10 cellular contexts compared by ENCODE assay signal in the genomic region with DNA sequence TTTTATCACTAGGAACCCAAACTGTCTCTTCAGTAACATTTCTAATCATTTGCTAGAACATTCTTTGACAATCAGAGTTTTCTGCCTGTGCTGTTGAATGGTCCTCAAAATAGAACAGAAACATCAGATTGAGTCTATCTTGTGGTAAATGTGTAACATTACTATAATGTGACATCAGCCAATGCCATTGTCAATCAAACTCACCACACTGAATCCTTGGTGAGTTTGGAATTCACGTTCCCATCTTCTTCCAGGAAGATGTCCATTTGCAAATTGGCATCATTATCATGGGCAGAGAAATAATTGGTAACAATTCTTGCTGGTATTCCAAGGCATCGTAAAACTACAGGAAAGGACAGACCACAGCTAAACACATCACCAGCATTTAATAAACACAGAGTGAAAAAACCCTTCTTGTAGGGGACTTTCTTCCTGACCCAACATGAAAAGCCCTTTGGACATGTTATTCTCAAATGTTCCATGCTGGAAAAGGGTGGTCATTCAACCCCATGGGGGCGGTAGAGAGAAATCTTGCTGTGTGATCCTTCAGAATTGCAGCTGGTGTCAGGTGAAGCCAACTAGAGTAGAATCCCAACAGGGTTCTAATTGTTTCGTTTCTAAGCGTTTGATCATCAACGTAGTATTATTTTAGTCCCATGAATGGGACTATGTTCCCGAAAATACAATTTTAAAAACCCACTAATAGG.
A peak's percentile ranks its signal among the peaks of the same experiment; 100 is the strongest.
DNase-seq lines count a peak whose midpoint lies in the region; ATAC-seq and TF ChIP-seq lines count a peak whose summit lies in the region.
"Had no signal": no experiment of that assay in that cellular context is flagged by ENCODE, and none has a peak within 500 bp of the region (broad histone marks: within the 10 kb centered on the region; RNA-seq: fewer than 3 reads in every experiment).

No MANE protein-coding gene starts in this region.

- ATAC-seq in left ventricle myocardium superior, result no peak
- no peak for ATAC-seq in aorta (ENCODE audit: low FRiP score)

- H3K4me3 ChIP-seq in left ventricle myocardium inferior, result no peak overlapping the region
- H3K4me3 ChIP-seq in OCI-LY3 (ENCODE audit: low read length), result no peak overlapping the region
- no peak overlapping the region for H3K4me3 ChIP-seq in aorta (ENCODE audit: low read length in 2 of 2)

- H3K9ac ChIP-seq in OCI-LY3 (ENCODE audit: low read length), result no peak overlapping the region

- H3K4me1 ChIP-seq in left ventricle myocardium inferior (no peaks in the 10 kb centered on the region), OCI-LY3 (ENCODE audit: low read length) (no peaks in the 10 kb centered on the region), aorta (ENCODE audit: control insufficient read depth in 1 of 2, insufficient read depth in 2 of 2, low read length in 2 of 2) (no peaks in the 10 kb centered on the region)

- WGBS in aorta, 2 donors, result 43 to 55% methylated on average over 7 of the region's 7 CpGs

- H3K27ac ChIP-seq in left ventricle myocardium inferior (replicated peaks) (no peak overlapping the region), OCI-LY3 (ENCODE audit: low read length) (no peak overlapping the region), aorta (ENCODE audit: low read depth in 1 of 2, low read length in 2 of 2) (no peak overlapping the region)
- H3K27ac ChIP-seq: VCaP had no signal

- H3K36me3 ChIP-seq in left ventricle myocardium inferior (no peaks in the 10 kb centered on the region), OCI-LY3 (replicated peaks; ENCODE audit: low read depth, low read length) (no peaks in the 10 kb centered on the region), aorta (ENCODE audit: control insufficient read depth in 1 of 2, insufficient read depth in 2 of 2, low read length in 1 of 2) (no peaks in the 10 kb centered on the region)

- H2AFZ ChIP-seq in OCI-LY3 (ENCODE audit: low read depth, low read length), result no peak overlapping the region

- no peak overlapping the region for H3K4me2 ChIP-seq in OCI-LY3 (ENCODE audit: low read length)

- no peaks in the 10 kb centered on the region for H3K9me3 Mint-ChIP-seq in type B pancreatic cell

- intact Hi-C loops in left ventricle myocardium inferior (cut with micrococcal nuclease) (no loop called here), left ventricle myocardium superior (cut with micrococcal nuclease) (no loop called here), aorta (cut with DNase I) (no loop called here)

- H3K4me3 Mint-ChIP-seq in type B pancreatic cell, result no peak overlapping the region

- H3K4me1 Mint-ChIP-seq in type B pancreatic cell (ENCODE audit: unreplicated experiment), result peaks cover 7% of the 10 kb centered on the region

- no peak overlapping the region for H3K27ac Mint-ChIP-seq in type B pancreatic cell

- no peak for DNase-seq in left ventricle myocardium inferior
- DNase-seq in left ventricle myocardium superior, result no peak
- peak; percentile 38 for DNase-seq in germinal center (ENCODE audit: low spot score)
- DNase-seq in type B pancreatic cell (ENCODE audit: extremely low spot score, unreplicated experiment), result no peak
- no peak for DNase-seq in HK-2 (ENCODE audit: unreplicated experiment)
- DNase-seq in aorta, result no peak
- no peak for DNase-seq in NCI-H774 (lab: John Stamatoyannopoulos, UW)
- DNase-seq: activated naive CD4-positive, alpha-beta T cell treated with anti-CD3 and anti-CD28 coated beads, Interleukin-2, amount 50 U/mL, for 16 hours had no signal

- no peaks in the 10 kb centered on the region for H3K36me3 Mint-ChIP-seq in type B pancreatic cell

- peaks cover 10% of the 10 kb centered on the region for H3K27me3 ChIP-seq in left ventricle myocardium inferior (ENCODE audit: low read depth)
- H3K27me3 ChIP-seq in OCI-LY3 (ENCODE audit: low read depth, low read length), result no peaks in the 10 kb centered on the region; the same call in 1 of the 2 replicates
- peaks cover 0 to 3% of the 10 kb centered on the region in 2 donors for H3K27me3 ChIP-seq in aorta (ENCODE audit: control insufficient read depth in 1 of 2, insufficient read depth in 2 of 2, low read length in 1 of 2)

- no peaks in the 10 kb centered on the region for H4K20me1 ChIP-seq in OCI-LY3 (ENCODE audit: insufficient read depth, low read length)

- H3K9me3 ChIP-seq in left ventricle myocardium inferior (replicated peaks) (no peaks in the 10 kb centered on the region), OCI-LY3 (ENCODE audit: insufficient read depth, low read length) (no peaks in the 10 kb centered on the region), aorta (ENCODE audit: control insufficient read depth, low read length) (no peaks in the 10 kb centered on the region)

- peaks cover 6% of the 10 kb centered on the region for H3K27me3 Mint-ChIP-seq in type B pancreatic cell

- TF ChIP-seq CTCF in left ventricle myocardium inferior (IDR thresholded peaks at IDR 0.05; ENCODE audit: borderline replicate concordance), result peak; percentile 54
- peak; percentile 40 for TF ChIP-seq CTCF in OCI-LY3 (IDR thresholded peaks at IDR 0.05; ENCODE audit: low read depth, low read length)
- TF ChIP-seq CTCF in type B pancreatic cell (conservative IDR thresholded peaks at IDR 0.05), result peak; percentile 62

- H3K79me2 ChIP-seq in OCI-LY3 (ENCODE audit: low read length), result no peaks in the 10 kb centered on the region
